In the genomic region with DNA sequence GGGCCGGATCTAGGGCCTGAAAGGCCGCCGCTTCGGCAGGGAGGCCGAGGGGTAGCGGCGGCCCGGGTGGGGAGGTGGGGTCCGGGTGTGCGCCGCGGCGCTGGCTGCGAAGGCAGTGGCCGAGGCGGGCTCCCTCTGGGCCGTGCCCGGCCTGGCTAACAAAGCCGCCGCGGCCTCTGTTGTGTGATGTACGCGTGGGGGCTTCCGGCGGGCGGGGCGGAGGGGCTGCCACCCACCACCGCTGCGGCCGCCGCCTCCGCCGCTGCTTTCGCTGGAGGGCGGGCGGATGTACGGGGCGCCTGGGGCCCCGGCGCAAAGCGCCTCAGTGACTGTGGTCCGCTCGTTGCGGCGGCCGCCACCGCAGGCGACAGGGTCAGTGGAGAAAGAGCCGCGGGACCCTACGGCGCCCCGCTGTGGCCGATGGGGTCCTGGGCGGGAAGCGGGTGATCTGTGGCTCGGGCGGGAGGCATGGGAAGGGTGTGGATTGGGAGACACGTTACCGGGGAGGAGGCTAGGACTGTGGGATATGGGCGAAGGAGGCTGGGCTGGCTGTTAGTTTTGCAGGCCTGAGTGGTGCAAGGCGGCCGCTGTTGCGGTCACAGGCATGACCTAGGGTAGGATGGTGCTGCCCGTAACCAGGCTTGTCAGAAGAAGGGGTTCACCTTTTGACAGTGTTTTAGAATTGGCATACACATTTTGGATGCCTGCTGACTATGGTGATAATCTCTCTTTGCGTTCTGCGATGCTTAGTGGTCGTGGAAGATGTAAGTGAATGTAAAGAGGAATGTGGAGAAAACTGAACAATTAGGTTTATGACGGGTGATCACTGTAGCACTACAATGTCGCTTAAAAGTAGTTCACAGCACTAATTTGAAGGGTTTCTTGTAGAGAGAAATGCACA, we compare ENCODE assay signal across 1 cellular context.
TF ChIP-seq lines count a peak whose summit lies in the region.

No MANE protein-coding gene starts in this region.

TF ChIP-seq in IMR-90, 13 proteins besides CTCF, POLR2A, EP300 and RAD21:
- TF ChIP-seq, protein P1, sequence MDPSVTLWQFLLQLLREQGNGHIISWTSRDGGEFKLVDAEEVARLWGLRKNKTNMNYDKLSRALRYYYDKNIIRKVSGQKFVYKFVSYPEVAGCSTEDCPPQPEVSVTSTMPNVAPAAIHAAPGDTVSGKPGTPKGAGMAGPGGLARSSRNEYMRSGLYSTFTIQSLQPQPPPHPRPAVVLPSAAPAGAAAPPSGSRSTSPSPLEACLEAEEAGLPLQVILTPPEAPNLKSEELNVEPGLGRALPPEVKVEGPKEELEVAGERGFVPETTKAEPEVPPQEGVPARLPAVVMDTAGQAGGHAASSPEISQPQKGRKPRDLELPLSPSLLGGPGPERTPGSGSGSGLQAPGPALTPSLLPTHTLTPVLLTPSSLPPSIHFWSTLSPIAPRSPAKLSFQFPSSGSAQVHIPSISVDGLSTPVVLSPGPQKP (IDR thresholded peaks at IDR 0.05; ENCODE audit: borderline replicate concordance, low read depth, low read length), result no peak
- TF ChIP-seq, protein P2, sequence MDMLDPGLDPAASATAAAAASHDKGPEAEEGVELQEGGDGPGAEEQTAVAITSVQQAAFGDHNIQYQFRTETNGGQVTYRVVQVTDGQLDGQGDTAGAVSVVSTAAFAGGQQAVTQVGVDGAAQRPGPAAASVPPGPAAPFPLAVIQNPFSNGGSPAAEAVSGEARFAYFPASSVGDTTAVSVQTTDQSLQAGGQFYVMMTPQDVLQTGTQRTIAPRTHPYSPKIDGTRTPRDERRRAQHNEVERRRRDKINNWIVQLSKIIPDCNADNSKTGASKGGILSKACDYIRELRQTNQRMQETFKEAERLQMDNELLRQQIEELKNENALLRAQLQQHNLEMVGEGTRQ (IDR thresholded peaks at IDR 0.05; ENCODE audit: low read depth, low read length), result no peak
- TF ChIP-seq SMC3 (IDR thresholded peaks at IDR 0.05; ENCODE audit: low read depth, low read length) (peak; percentile 49; the same call in 1 of the 2 replicates), MXI1 (IDR thresholded peaks at IDR 0.05; ENCODE audit: borderline replicate concordance, low read depth, low read length) (peak; percentile 76; the same call in 1 of the 2 replicates)
